8 cellular contexts compared by ENCODE assay signal in the genomic region with DNA sequence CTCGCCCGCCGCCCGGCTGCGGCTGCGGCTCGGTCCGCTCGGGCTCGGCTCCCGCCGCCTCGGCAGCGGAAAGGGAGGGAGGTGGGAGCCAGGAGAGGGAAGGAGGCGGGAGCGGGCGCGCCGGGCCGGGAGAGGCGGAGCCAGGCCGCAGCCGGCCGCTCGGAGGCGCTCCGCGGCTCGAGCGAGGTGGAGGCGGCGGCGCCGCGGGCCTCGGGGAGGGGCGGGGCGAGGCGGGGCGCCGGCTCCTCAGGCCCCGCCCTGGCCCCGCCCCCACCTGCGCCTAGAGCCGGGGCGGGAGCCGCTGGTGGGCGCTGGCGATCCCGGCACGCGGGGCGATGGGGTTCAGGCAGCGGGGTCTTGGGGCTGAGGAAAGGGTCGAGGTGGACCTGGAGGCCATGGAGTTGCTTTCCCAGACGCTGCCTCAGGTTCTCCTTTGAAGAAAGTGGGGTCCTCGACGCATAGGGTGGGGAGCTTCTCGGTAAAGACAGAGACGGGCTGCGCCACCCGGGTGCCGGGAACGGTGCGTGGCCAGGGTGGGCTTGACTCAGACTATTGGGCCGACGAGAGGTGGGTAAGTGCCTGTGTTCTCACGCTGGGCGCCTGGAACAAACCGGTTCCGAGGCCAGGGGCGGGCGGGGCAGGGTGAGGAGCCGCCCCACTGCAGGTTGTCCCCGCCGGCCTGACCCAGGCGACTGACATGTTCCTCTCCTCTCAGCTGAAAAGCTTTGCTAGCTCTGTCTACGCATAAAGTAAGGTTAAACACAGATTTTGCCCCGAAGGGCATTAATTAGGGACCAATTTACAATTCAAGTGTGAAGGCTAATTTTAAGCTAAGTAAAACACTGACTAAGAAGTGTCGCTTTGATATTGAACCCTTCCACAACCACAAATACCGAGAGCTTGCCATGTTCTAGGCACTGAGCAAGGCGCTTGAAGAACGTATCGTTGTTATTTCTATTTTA. TPM values are rescaled to one million over a fixed set of nuclear protein-coding genes. Genes with fewer than 3 reads are reported as not detected.
DNase-seq lines count a peak whose midpoint lies in the region; ATAC-seq and TF ChIP-seq lines count a peak whose summit lies in the region.

Gene CMTM4 (minus strand): TSS at position 75 of the 962 bp plus-strand sequence. CDS start 218 bp downstream, outside the sequence.

- H3K27me3 ChIP-seq in SJSA1 (replicated peaks) (no peaks in the 10 kb centered on the region), neuron (ENCODE audit: insufficient read depth, low read length) (no peaks in the 10 kb centered on the region), stomach (no peaks in the 10 kb centered on the region)

- H3K4me1 ChIP-seq in SJSA1 (replicated peaks) (peaks cover 14% of the 10 kb centered on the region), neuron (ENCODE audit: insufficient read depth, low read length) (peaks cover 16% of the 10 kb centered on the region), stomach (peaks cover 17 to 49% (median 39%) of the 10 kb centered on the region in 4 donors)

- WGBS in stomach, 5 donors = 2 to 5% (median 3%) methylated on average over 21 to 84 of the region's 84 CpGs

- peak within 1 kb of the TSS; percentile 92 for H2AFZ ChIP-seq in neuron (ENCODE audit: low read depth, low read length)

- TF ChIP-seq CTCF in stomach (IDR thresholded peaks at IDR 0.05) = peak in 1 of 7 experiments; percentile 52

- H3K27ac ChIP-seq in SJSA1 (no peak within 1 kb of the TSS), stomach (peak within 1 kb of the TSS; percentile 88 to 99 (median 92))

- TF ChIP-seq POLR2A in stomach (IDR thresholded peaks at IDR 0.05) = no peak

- no peak for TF ChIP-seq EP300 in stomach (IDR thresholded peaks at IDR 0.05)

- ATAC-seq in GM21619 (IDR thresholded peaks at IDR 0.05; ENCODE audit: unreplicated experiment) = peak; percentile 79

- intact Hi-C loops in stomach (cut with DNase I; ENCODE audit: low total_unique reads) = no loop called here

- peaks cover 5% of the 10 kb centered on the region; the same call in 1 of the 2 replicates for H3K9me3 ChIP-seq in SJSA1 (replicated peaks)
- no peaks in the 10 kb centered on the region for H3K9me3 ChIP-seq in neuron (ENCODE audit: low read length)
- H3K9me3 ChIP-seq in stomach = no peaks in the 10 kb centered on the region

- no peaks in the 10 kb centered on the region for H3K36me3 ChIP-seq in SJSA1
- H3K36me3 ChIP-seq in neuron (ENCODE audit: insufficient read depth, low read length) = no peaks in the 10 kb centered on the region
- H3K36me3 ChIP-seq in stomach = no peaks in the 10 kb centered on the region

- DNase-seq in DMS53 treated with DMSO at 0.1 percent for 48 hours (lab: John Stamatoyannopoulos, UW; ENCODE audit: unreplicated experiment) (peak; percentile 68), KG1 (lab: John Stamatoyannopoulos, UW) (peak; percentile 63), SJSA1 (ENCODE audit: low read depth in 1 of 2, low spot score in 2 of 2) (peak; percentile 78 to 84), foreskin melanocyte (peak; percentile 60), stomach (peak; percentile 91)
- DNase-seq in activated naive CD4-positive, alpha-beta T cell (lab: John Stamatoyannopoulos, UW) = peak; percentile 13 to 72 (median 40)

- H3K4me3 ChIP-seq in SJSA1 = peak within 1 kb of the TSS; percentile 77
- H3K4me3 ChIP-seq in neuron (ENCODE audit: low read length) = peak within 1 kb of the TSS; percentile 79
- peak within 1 kb of the TSS; percentile 66 to 79 (median 74) for H3K4me3 ChIP-seq in stomach

RNA-seq across cellular contexts. Expression of gene CMTM4, which starts in this region (rescaled TPM):
- total RNA-seq in SJSA1 (2014; rRNA removed; shearing (Covaris generic)) = 8.9 and 14.6 TPM in 2 replicates
- 100 to 1,000 TPM in 3 of 5 donors, 10 to 100 TPM in 2; 10.5 to 244 (median 127) TPM for total RNA-seq in stomach
- 10 to 100 TPM; 15.1 to 38.2 (median 24.1) TPM for polyA plus RNA-seq in stomach

Comparison
In these comparisons a context has a peak if more than half of its experiments do, and no peak if none do; other contexts are left out.
1. DNase-seq: peak in every context shown above with its lines; median percentile 91 in stomach; 81 in SJSA1; 68 in DMS53 treated with DMSO at 0.1 percent for 48 hours; 63 in KG1; 60 in foreskin melanocyte; 40 in activated naive CD4-positive, alpha-beta T cell.